In genomic region chr15:67110400-67110799, GRCh38 we compare ENCODE assay signal across 8 cellular contexts. TPM values are rescaled to one million over a fixed set of nuclear protein-coding genes. Genes with fewer than 3 reads are reported as not detected.
DNase-seq lines count a peak whose midpoint lies in the region; ATAC-seq and TF ChIP-seq lines count a peak whose summit lies in the region.

No MANE protein-coding gene starts in this region.

- H3K9me3 ChIP-seq in Peyer's patch (no peaks in the 10 kb centered on the region), SK-N-SH (peaks cover 5% of the 10 kb centered on the region; the same call in 1 of the 2 replicates), MG63 (peaks cover 11% of the 10 kb centered on the region)

- no peaks in the 10 kb centered on the region for H3K27me3 Mint-ChIP-seq in mesothelial cell of epicardium (ENCODE audit: low read depth)

- H3K4me1 Mint-ChIP-seq in mesothelial cell of epicardium = peaks cover 58% of the 10 kb centered on the region

- H3K27ac Mint-ChIP-seq in mesothelial cell of epicardium = peak overlapping the region; percentile 91

- H3K9ac ChIP-seq in SK-N-SH = no peak overlapping the region

- TF ChIP-seq EP300 in SK-N-SH (IDR thresholded peaks at IDR 0.05; ENCODE audit: borderline replicate concordance in 1 of 2, low read depth in 1 of 2, low read length in 1 of 2) = no peak

- H3K36me3 Mint-ChIP-seq in mesothelial cell of epicardium = peaks cover 14% of the 10 kb centered on the region

- no peaks in the 10 kb centered on the region for H3K36me3 ChIP-seq in Peyer's patch
- peaks cover 0 to 14% of the 10 kb centered on the region in 2 experiments for H3K36me3 ChIP-seq in SK-N-SH (replicated peaks in 1 of 2; ENCODE audit: control insufficient read depth in 1 of 2, insufficient read depth in 2 of 2, low read length in 1 of 2)
- peaks cover 83% of the 10 kb centered on the region for H3K36me3 ChIP-seq in MG63

- H3K4me3 ChIP-seq in Peyer's patch (no peak overlapping the region), SK-N-SH (ENCODE audit: low read depth in 2 of 2, low read length in 1 of 2) (no peak overlapping the region), MG63 (no peak overlapping the region)

- 86% methylated on average over 4 of the region's 4 CpGs for WGBS in SK-N-SH (ENCODE audit: low lambda C conversion rate)

- H3K4me3 Mint-ChIP-seq in mesothelial cell of epicardium = no peak overlapping the region

- H3K27me3 ChIP-seq in Peyer's patch (no peaks in the 10 kb centered on the region), SK-N-SH (ENCODE audit: insufficient read depth) (no peaks in the 10 kb centered on the region), MG63 (no peaks in the 10 kb centered on the region)

- no peaks in the 10 kb centered on the region for H3K9me2 ChIP-seq in SK-N-SH

- CTCF ChIA-PET in SK-N-SH (lab: Yijun Ruan, JAX) = interaction anchor here (1.2 kb wide), 1 partner anchor 10 kb away, joined by 3 read pairs; no protein-coding TSS in a partner anchor

- POLR2A ChIA-PET in SK-N-SH (lab: Yijun Ruan, JAX) = no interaction called here

- TF ChIP-seq CTCF in Peyer's patch (IDR thresholded peaks at IDR 0.05) (no peak), mesothelial cell of epicardium (IDR thresholded peaks at IDR 0.05; ENCODE audit: unreplicated experiment) (no peak), SK-N-SH (IDR thresholded peaks at IDR 0.05) (no peak)

- H3K79me2 ChIP-seq in SK-N-SH (ENCODE audit: insufficient read depth) = peaks cover 87% of the 10 kb centered on the region

- peaks cover 9% of the 10 kb centered on the region for H3K9me3 Mint-ChIP-seq in mesothelial cell of epicardium

- peaks cover 18% of the 10 kb centered on the region for H3F3A ChIP-seq in SK-N-SH (replicated peaks; ENCODE audit: insufficient read depth)

- no peaks in the 10 kb centered on the region for H4K20me1 ChIP-seq in SK-N-SH (ENCODE audit: insufficient read depth)

- TF ChIP-seq POLR2A in Peyer's patch (IDR thresholded peaks at IDR 0.05) = no peak

- DNase-seq in CD1c-positive myeloid dendritic cell (ENCODE audit: extremely low spot score) (peak; percentile 38), Peyer's patch (peak; percentile 34 to 84 (median 77)), mesothelial cell of epicardium (ENCODE audit: low spot score in 2 of 2, unreplicated experiment in 2 of 2) (no peak), SK-N-SH (no peak), MG63 (no peak), NCI-H226 (no peak)
- DNase-seq in activated CD8-positive, alpha-beta memory T cell treated with anti-CD3 and anti-CD28 coated beads, Interleukin-2, amount 50 U/mL, for 48 hours = no peak

- no peak overlapping the region for H3K4me2 ChIP-seq in SK-N-SH

- peak overlapping the region; percentile 44 to 70 (median 56) for H3K27ac ChIP-seq in Peyer's patch
- H3K27ac ChIP-seq in SK-N-SH (ENCODE audit: low read depth in 2 of 2, low read length in 1 of 2) = peak overlapping the region in 1 of 2 experiments; percentile 98; a peak in 1 of 4 replicates

- no peak overlapping the region for H2AFZ ChIP-seq in SK-N-SH (ENCODE audit: low read depth)

- TF ChIP-seq RAD21 in SK-N-SH (IDR thresholded peaks at IDR 0.05; ENCODE audit: low read length) = no peak

- ATAC-seq in GM19043 (IDR thresholded peaks at IDR 0.05; ENCODE audit: low read depth, unreplicated experiment) = peak; percentile 46

- peaks cover 8 to 51% (median 28%) of the 10 kb centered on the region in 4 donors for H3K4me1 ChIP-seq in Peyer's patch
- peaks cover 28 to 41% of the 10 kb centered on the region in 2 experiments for H3K4me1 ChIP-seq in SK-N-SH (ENCODE audit: control insufficient read depth in 1 of 2, insufficient read depth in 2 of 2, low read depth in 1 of 2, low read length in 1 of 2)

TF ChIP-seq in SK-N-SH, 30 proteins besides CTCF, POLR2A, EP300 and RAD21:
- TF ChIP-seq FOXJ3 (CRISPR knock-in tag; IDR thresholded peaks at IDR 0.05) = no peak
- no peak for TF ChIP-seq JUND (IDR thresholded peaks at IDR 0.05)
- TF ChIP-seq, protein P1, sequence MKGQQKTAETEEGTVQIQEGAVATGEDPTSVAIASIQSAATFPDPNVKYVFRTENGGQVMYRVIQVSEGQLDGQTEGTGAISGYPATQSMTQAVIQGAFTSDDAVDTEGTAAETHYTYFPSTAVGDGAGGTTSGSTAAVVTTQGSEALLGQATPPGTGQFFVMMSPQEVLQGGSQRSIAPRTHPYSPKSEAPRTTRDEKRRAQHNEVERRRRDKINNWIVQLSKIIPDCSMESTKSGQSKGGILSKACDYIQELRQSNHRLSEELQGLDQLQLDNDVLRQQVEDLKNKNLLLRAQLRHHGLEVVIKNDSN (IDR thresholded peaks at IDR 0.05; ENCODE audit: borderline replicate concordance, low read depth) = no peak
- no peak for TF ChIP-seq FOXM1 (IDR thresholded peaks at IDR 0.05; ENCODE audit: low read depth)
- TF ChIP-seq RFX5 (IDR thresholded peaks at IDR 0.05; ENCODE audit: low read length) = no peak
- TF ChIP-seq, protein P2, sequence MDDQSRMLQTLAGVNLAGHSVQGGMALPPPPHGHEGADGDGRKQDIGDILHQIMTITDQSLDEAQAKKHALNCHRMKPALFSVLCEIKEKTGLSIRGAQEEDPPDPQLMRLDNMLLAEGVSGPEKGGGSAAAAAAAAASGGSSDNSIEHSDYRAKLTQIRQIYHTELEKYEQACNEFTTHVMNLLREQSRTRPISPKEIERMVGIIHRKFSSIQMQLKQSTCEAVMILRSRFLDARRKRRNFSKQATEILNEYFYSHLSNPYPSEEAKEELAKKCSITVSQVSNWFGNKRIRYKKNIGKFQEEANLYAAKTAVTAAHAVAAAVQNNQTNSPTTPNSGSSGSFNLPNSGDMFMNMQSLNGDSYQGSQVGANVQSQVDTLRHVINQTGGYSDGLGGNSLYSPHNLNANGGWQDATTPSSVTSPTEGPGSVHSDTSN (IDR thresholded peaks at IDR 0.05) = no peak
- TF ChIP-seq MAX (IDR thresholded peaks at IDR 0.05; ENCODE audit: low read depth) = no peak
- no peak for TF ChIP-seq TAF1 (IDR thresholded peaks at IDR 0.05; ENCODE audit: borderline replicate concordance, low read depth, low read length)
- TF ChIP-seq REST (IDR thresholded peaks at IDR 0.05; ENCODE audit: low read depth, low read length) = no peak
- TF ChIP-seq CHD2 (IDR thresholded peaks at IDR 0.05; ENCODE audit: low read length, partially characterized antibody) = no peak

RNA-seq across cellular contexts. Expression of gene SMAD3, which starts 45.0 kb away (rescaled TPM):
- total RNA-seq in Peyer's patch = 10 to 100 TPM; 43.7 to 80.0 (median 60.2) TPM
- 89.9 to 96.2 TPM (median 90.7 TPM) in 3 replicates for total RNA-seq in mesothelial cell of epicardium
- polyA plus RNA-seq in SK-N-SH (2012; rRNA removed) = 18.0 and 19.5 TPM in 2 replicates
- 12.0 and 14.6 TPM in 2 replicates for polyA plus RNA-seq in SK-N-SH (2012; cell fraction: cytosol; rRNA removed)
- 47.4 and 59.5 TPM in 2 replicates for polyA plus RNA-seq in SK-N-SH (2012; cell fraction: nucleus; rRNA removed)
- 32.9 and 38.2 TPM in 2 replicates for total RNA-seq in MG63 (2014; rRNA removed; shearing (Covaris generic); ENCODE audit: low replicate concordance)

Comparison
In these comparisons a context has a peak if more than half of its experiments do, and no peak if none do; other contexts are left out.
1. DNase-seq: peak in CD1c-positive myeloid dendritic cell (single experiment) and Peyer's patch (3 of 3); none in mesothelial cell of epicardium (0 of 2), SK-N-SH (single experiment), MG63 (single experiment), activated CD8-positive, alpha-beta memory T cell treated with anti-CD3 and anti-CD28 coated beads, Interleukin-2, amount 50 U/mL, for 48 hours (single experiment) and NCI-H226 (single experiment).